Comparison of ENCODE assay signal across 16 cellular contexts in genomic region chr2:234165421-234165820, GRCh38.
A peak's percentile ranks its signal among the peaks of the same experiment; 100 is the strongest.
DNase-seq lines count a peak whose midpoint lies in the region; ATAC-seq, FAIRE-seq and TF ChIP-seq lines count a peak whose summit lies in the region.
"Had no signal": no experiment of that assay in that cellular context is flagged by ENCODE, and none has a peak within 500 bp of the region (broad histone marks: within the 10 kb centered on the region; RNA-seq: fewer than 3 reads in every experiment).

No MANE protein-coding gene starts in this region.

- no peak for TF ChIP-seq POLR2A in erythroblast (IDR thresholded peaks at IDR 0.05; ENCODE audit: low read length)
- no peak for TF ChIP-seq POLR2A in H54 (IDR thresholded peaks at IDR 0.05; ENCODE audit: low read depth, low read length)

- WGBS in GM23248 (ENCODE audit: low coverage in 1 of 2, low lambda C conversion rate in 2 of 2, missing lambda C conversion rate in 2 of 2), 2 experiments: 55 to 60% methylated on average over 5 of the region's 5 CpGs
- 80 to 84% methylated on average over 5 of the region's 5 CpGs for WGBS in heart right ventricle, 2 donors

- ATAC-seq in heart right ventricle: no peak

- no peaks in the 10 kb centered on the region for H3K9me3 ChIP-seq in GM23248 (ENCODE audit: low read depth)
- no peaks in the 10 kb centered on the region for H3K9me3 ChIP-seq in heart right ventricle
- H3K9me3 ChIP-seq: esophagus muscularis mucosa, suprapubic skin had no signal

- no peak overlapping the region for H3K4me2 ChIP-seq in GM23248 (ENCODE audit: unreplicated experiment)

- no peaks in the 10 kb centered on the region for H3F3A ChIP-seq in GM23248 (ENCODE audit: insufficient read depth)

- in situ Hi-C loops in GM23248 (cut with MboI): no loop called here
- in situ Hi-C loops in astrocyte of the spinal cord (cut with HindIII; ENCODE audit: low sequenced_read_pairs): no loop called here

- DNase-seq in A172 (ENCODE audit: low spot score): peak; percentile 66
- DNase-seq in GM23248: peak; percentile 8
- peak; percentile 97 for DNase-seq in astrocyte of the spinal cord (ENCODE audit: low read depth, low spot score)
- DNase-seq in kidney glomerular epithelial cell (lab: John Stamatoyannopoulos, UW): peak; percentile 93
- no peak for DNase-seq in NCI-H1417 treated with DMSO at 0.1 percent for 48 hours (lab: John Stamatoyannopoulos, UW)
- DNase-seq in erythroblast (lab: John Stamatoyannopoulos, UW): no peak
- DNase-seq in heart right ventricle: no peak
- DNase-seq in H54 (ENCODE audit: insufficient read length, low spot score): no peak
- DNase-seq: activated naive CD4-positive, alpha-beta T cell treated with anti-CD3 and anti-CD28 coated beads for 36 hours; MM.1S; NK-92 treated with Interleukin-12 subunit alpha and Interleukin-12 subunit beta, amount 100 ng/mL, for 24 hours; occipital lobe; stimulated activated CD4-positive, alpha-beta T cell treated with anti-CD3 and anti-CD28 coated beads, Interleukin-12 subunit alpha, Interleukin-12 subunit beta, amount 100 ng/mL, for 4 hours had no signal

- H2AFZ ChIP-seq in GM23248: no peak overlapping the region

- H3K9ac ChIP-seq in GM23248: no peak overlapping the region

- 0 out of 2 replicates have a peak, but pooled peaks cover 4% of the 10 kb centered on the region for H3K27me3 ChIP-seq in GM23248 (replicated peaks; ENCODE audit: insufficient read depth)
- peaks cover 0 to 5% (median 0%) of the 10 kb centered on the region in 7 donors for H3K27me3 ChIP-seq in heart right ventricle
- H3K27me3 ChIP-seq: esophagus muscularis mucosa, suprapubic skin had no signal

- H3K4me3 ChIP-seq in GM23248 (no peak overlapping the region), astrocyte of the spinal cord (ENCODE audit: low read depth, low read length) (no peak overlapping the region), heart right ventricle (no peak overlapping the region)
- H3K4me3 ChIP-seq: esophagus muscularis mucosa, suprapubic skin had no signal

- H4K20me1 ChIP-seq in GM23248 (ENCODE audit: insufficient read depth): no peaks in the 10 kb centered on the region

- H3K36me3 ChIP-seq in GM23248 (ENCODE audit: low read depth) (no peaks in the 10 kb centered on the region), heart right ventricle (no peaks in the 10 kb centered on the region)
- H3K36me3 ChIP-seq: esophagus muscularis mucosa, suprapubic skin had no signal

- H3K27ac ChIP-seq in GM23248 (no peak overlapping the region), heart right ventricle (no peak overlapping the region)
- H3K27ac ChIP-seq: esophagus muscularis mucosa, suprapubic skin had no signal

- H3K4me1 ChIP-seq in GM23248 (ENCODE audit: insufficient read depth): no peaks in the 10 kb centered on the region
- H3K4me1 ChIP-seq in heart right ventricle: no peaks in the 10 kb centered on the region
- H3K4me1 ChIP-seq: esophagus muscularis mucosa had no signal

- intact Hi-C loops in heart right ventricle (cut with DNase I): no loop called here

- no peak for TF ChIP-seq CTCF in astrocyte of the spinal cord (IDR thresholded peaks at IDR 0.05; ENCODE audit: low read depth, low read length)
- no peak for TF ChIP-seq CTCF in heart right ventricle (IDR thresholded peaks at IDR 0.05)

- H3K9me2 ChIP-seq in GM23248 (ENCODE audit: insufficient read depth): no peaks in the 10 kb centered on the region

- no peaks in the 10 kb centered on the region for H3K79me2 ChIP-seq in GM23248 (ENCODE audit: insufficient read depth)

- no peak for FAIRE-seq in H54 (lab: Jason Lieb, UNC)
- FAIRE-seq: colon had no signal

Comparison
In these comparisons a context has a peak if more than half of its experiments do, and no peak if none do; other contexts are left out.
1. DNase-seq: peak in A172 (single experiment), GM23248 (single experiment), astrocyte of the spinal cord (single experiment) and kidney glomerular epithelial cell (single experiment); none in NCI-H1417 treated with DMSO at 0.1 percent for 48 hours (single experiment), erythroblast (0 of 2), heart right ventricle (0 of 2) and H54 (single experiment).